In genomic region chr16:68227850-68228553, GRCh38 we compare ENCODE assay signal across 12 cellular contexts. TPM values are rescaled to one million over a fixed set of nuclear protein-coding genes. Genes with fewer than 3 reads are reported as not detected.
A peak's percentile ranks its signal among the peaks of the same experiment; 100 is the strongest.
DNase-seq lines count a peak whose midpoint lies in the region; ATAC-seq and TF ChIP-seq lines count a peak whose summit lies in the region.
"Had no signal": no experiment of that assay in that cellular context is flagged by ENCODE, and none has a peak within 500 bp of the region (broad histone marks: within the 10 kb centered on the region; RNA-seq: fewer than 3 reads in every experiment).

No MANE protein-coding gene starts in this region.

- H3K36me3 ChIP-seq in BLaER1 (peaks cover 45% of the 10 kb centered on the region), DOHH2 (ENCODE audit: control insufficient read depth, low read length) (peaks cover 18% of the 10 kb centered on the region)
- H3K36me3 ChIP-seq: ovary had no signal

- H4K20me1 ChIP-seq in BLaER1 (peaks cover 47% of the 10 kb centered on the region), DOHH2 (ENCODE audit: control insufficient read depth, insufficient read depth, low read depth, low read length) (no peaks in the 10 kb centered on the region)

- H3K4me3 ChIP-seq in BLaER1: no peak overlapping the region
- H3K4me3 ChIP-seq in DOHH2 (ENCODE audit: low read length): no peak overlapping the region
- H3K4me3 ChIP-seq: ovary had no signal

- intact Hi-C loops in activated T-helper 1 cell treated with anti-CD3 and anti-CD28 coated beads, Interleukin-12 subunit alpha, Interleukin-12 subunit beta, Interleukin-2, Interleukin-4 antibody, amounts not matched to agents 30 ng/mL and 10 ng/mL and 1 ng/mL, durations not matched to agents 14 hours and 24 hours and 36 hours (cut with micrococcal nuclease): loop anchor here (1.0 to 5.0 kb wide), 3 partner anchors 17 to 135 kb away; no protein-coding TSS in a partner anchor

- H3K9me2 ChIP-seq in DOHH2 (replicated peaks; ENCODE audit: control insufficient read depth, low read length): no peaks in the 10 kb centered on the region

- peaks cover 26% of the 10 kb centered on the region for H3K36me3 Mint-ChIP-seq in activated T-helper 1 cell treated with anti-CD3 and anti-CD28 coated beads, Interleukin-12 subunit alpha, Interleukin-12 subunit beta, Interleukin-2, Interleukin-4 antibody, amounts not matched to agents 30 ng/mL and 10 ng/mL and 1 ng/mL, durations not matched to agents 14 hours and 24 hours and 36 hours (ENCODE audit: low read depth)

- H3K4me2 ChIP-seq in BLaER1 (peak overlapping the region; percentile 57), DOHH2 (ENCODE audit: low read length) (0 out of 2 replicates have a peak overlapping the region, but pooled peaks have one; percentile 2)

- H3K9me3 Mint-ChIP-seq in activated T-helper 1 cell treated with anti-CD3 and anti-CD28 coated beads, Interleukin-12 subunit alpha, Interleukin-12 subunit beta, Interleukin-2, Interleukin-4 antibody, amounts not matched to agents 30 ng/mL and 10 ng/mL and 1 ng/mL, durations not matched to agents 14 hours and 24 hours and 36 hours: no peaks in the 10 kb centered on the region

- H3K4me1 ChIP-seq in BLaER1: peaks cover 21% of the 10 kb centered on the region
- H3K4me1 ChIP-seq in DOHH2 (ENCODE audit: control insufficient read depth, low read length): peaks cover 26% of the 10 kb centered on the region

- H3K4me1 Mint-ChIP-seq in activated T-helper 1 cell treated with anti-CD3 and anti-CD28 coated beads, Interleukin-12 subunit alpha, Interleukin-12 subunit beta, Interleukin-2, Interleukin-4 antibody, amounts not matched to agents 30 ng/mL and 10 ng/mL and 1 ng/mL, durations not matched to agents 14 hours and 24 hours and 36 hours (ENCODE audit: low read depth): peaks cover 45% of the 10 kb centered on the region

- H3K27me3 ChIP-seq in BLaER1 (no peaks in the 10 kb centered on the region), DOHH2 (ENCODE audit: control insufficient read depth, low read length) (no peaks in the 10 kb centered on the region)
- H3K27me3 ChIP-seq: ovary had no signal

- no peaks in the 10 kb centered on the region for H3K27me3 Mint-ChIP-seq in activated T-helper 1 cell treated with anti-CD3 and anti-CD28 coated beads, Interleukin-12 subunit alpha, Interleukin-12 subunit beta, Interleukin-2, Interleukin-4 antibody, amounts not matched to agents 30 ng/mL and 10 ng/mL and 1 ng/mL, durations not matched to agents 14 hours and 24 hours and 36 hours (ENCODE audit: insufficient read depth)

- H3K27ac ChIP-seq in BLaER1 (peak overlapping the region; percentile 18), DOHH2 (ENCODE audit: low read depth, low read length) (no peak overlapping the region)
- H3K27ac ChIP-seq: ovary had no signal

- no peaks in the 10 kb centered on the region for H3K79me2 ChIP-seq in DOHH2 (ENCODE audit: control insufficient read depth, low read length)

- H3K9me3 ChIP-seq in BLaER1: no peaks in the 10 kb centered on the region
- no peaks in the 10 kb centered on the region for H3K9me3 ChIP-seq in DOHH2 (ENCODE audit: control insufficient read depth, insufficient read depth, low read length)
- H3K9me3 ChIP-seq: ovary had no signal

- ATAC-seq in HG03520 (IDR thresholded peaks at IDR 0.05; ENCODE audit: unreplicated experiment) (no peak), HG02571 (IDR thresholded peaks at IDR 0.05; ENCODE audit: unreplicated experiment) (no peak)

- no peak overlapping the region for H3K9ac ChIP-seq in BLaER1

- no peak for DNase-seq in activated T-helper 1 cell treated with anti-CD3 and anti-CD28 coated beads, Interleukin-12 subunit alpha, Interleukin-12 subunit beta, Interleukin-2, Interleukin-4 antibody, amounts not matched to agents 30 ng/mL and 10 ng/mL and 1 ng/mL, durations not matched to agents 14 hours and 24 hours and 36 hours (ENCODE audit: low spot score)
- peak; percentile 88 for DNase-seq in myocyte (ENCODE audit: low read depth)
- DNase-seq in SW 1271 (lab: John Stamatoyannopoulos, UW): no peak
- no peak for DNase-seq in activated T-cell treated with anti-CD3 and anti-CD28 coated beads, Interleukin-2, amount 50 U/mL, for 1 hour
- DNase-seq: effector CD8-positive, alpha-beta T cell; EL; NCI-H446 treated with DMSO at 0.1 percent for 48 hours; ovary had no signal

- no peak for TF ChIP-seq CTCF in DOHH2 (IDR thresholded peaks at IDR 0.05; ENCODE audit: low read depth, low read length, poor library complexity, severe bottlenecking)

- peak overlapping the region; percentile 74 for H3K27ac Mint-ChIP-seq in activated T-helper 1 cell treated with anti-CD3 and anti-CD28 coated beads, Interleukin-12 subunit alpha, Interleukin-12 subunit beta, Interleukin-2, Interleukin-4 antibody, amounts not matched to agents 30 ng/mL and 10 ng/mL and 1 ng/mL, durations not matched to agents 14 hours and 24 hours and 36 hours

- peaks cover 9% of the 10 kb centered on the region; the same call in 1 of the 2 replicates for H3F3A ChIP-seq in DOHH2 (ENCODE audit: control insufficient read depth, insufficient read depth)

- H3K4me3 Mint-ChIP-seq in activated T-helper 1 cell treated with anti-CD3 and anti-CD28 coated beads, Interleukin-12 subunit alpha, Interleukin-12 subunit beta, Interleukin-2, Interleukin-4 antibody, amounts not matched to agents 30 ng/mL and 10 ng/mL and 1 ng/mL, durations not matched to agents 14 hours and 24 hours and 36 hours: peak overlapping the region; percentile 68

RNA-seq across cellular contexts. Expression of gene ESRP2, which starts 7.9 kb away (rescaled TPM):
- total RNA-seq in activated T-helper 1 cell treated with anti-CD3 and anti-CD28 coated beads, Interleukin-12 subunit alpha, Interleukin-12 subunit beta, Interleukin-2, Interleukin-4 antibody, amounts not matched to agents 30 ng/mL and 10 ng/mL and 1 ng/mL, durations not matched to agents 14 hours and 24 hours and 36 hours: 0.10 and 0.12 TPM in 2 replicates
- total RNA-seq in myocyte: 0.11 TPM in 1 of 2 replicates, not detected in the other
- polyA plus RNA-seq in myocyte (2012): 0.35 TPM

RNA-seq across cellular contexts. Expression of gene PLA2G15, which starts 17.2 kb away (rescaled TPM):
- total RNA-seq in activated T-helper 1 cell treated with anti-CD3 and anti-CD28 coated beads, Interleukin-12 subunit alpha, Interleukin-12 subunit beta, Interleukin-2, Interleukin-4 antibody, amounts not matched to agents 30 ng/mL and 10 ng/mL and 1 ng/mL, durations not matched to agents 14 hours and 24 hours and 36 hours: 8.6 and 8.8 TPM in 2 replicates
- total RNA-seq in myocyte: 127 and 180 TPM in 2 replicates
- polyA plus RNA-seq in myocyte (2012): 72.6 TPM

RNA-seq across cellular contexts. Expression of gene SLC7A6, which starts 36.3 kb away (rescaled TPM):
- total RNA-seq in activated T-helper 1 cell treated with anti-CD3 and anti-CD28 coated beads, Interleukin-12 subunit alpha, Interleukin-12 subunit beta, Interleukin-2, Interleukin-4 antibody, amounts not matched to agents 30 ng/mL and 10 ng/mL and 1 ng/mL, durations not matched to agents 14 hours and 24 hours and 36 hours: 139 and 143 TPM in 2 replicates
- total RNA-seq in myocyte: 28.0 and 36.4 TPM in 2 replicates
- 24.6 TPM for polyA plus RNA-seq in myocyte (2012)

Comparison
In these comparisons a context has a peak if more than half of its experiments do, and no peak if none do; other contexts are left out.
1. RNA of gene PLA2G15, which starts 17.2 kb away (total RNA-seq): 127 to 180 TPM in myocyte; 8.6 to 8.8 TPM in activated T-helper 1 cell treated with anti-CD3 and anti-CD28 coated beads, Interleukin-12 subunit alpha, Interleukin-12 subunit beta, Interleukin-2, Interleukin-4 antibody, amounts not matched to agents 30 ng/mL and 10 ng/mL and 1 ng/mL, durations not matched to agents 14 hours and 24 hours and 36 hours; every median in the first group is over 10 times any median in the second.